8 cellular contexts compared by ENCODE assay signal in genomic region chr17:7214300-7215135, GRCh38. TPM values are rescaled to one million over a fixed set of nuclear protein-coding genes. Genes with fewer than 3 reads are reported as not detected.
A peak's percentile ranks its signal among the peaks of the same experiment; 100 is the strongest.
DNase-seq lines count a peak whose midpoint lies in the region; ATAC-seq and FAIRE-seq lines count a peak whose summit lies in the region.

No MANE protein-coding gene starts in this region.

- peak; percentile 78 for ATAC-seq in HG03439 (IDR thresholded peaks at IDR 0.05; ENCODE audit: unreplicated experiment)

- FAIRE-seq in GM19239 (lab: Jason Lieb, UNC): peak; percentile 97

- peak; percentile 70 to 73 for DNase-seq in AML-193 (lab: John Stamatoyannopoulos, UW)
- peak; percentile 99 for DNase-seq in GM19239 (ENCODE audit: insufficient read length, low spot score)
- DNase-seq in NCI-H510A (lab: John Stamatoyannopoulos, UW): peak; percentile 98
- DNase-seq in activated CD4-positive, alpha-beta T cell treated with anti-CD3 and anti-CD28 coated beads for 1 hour: peak; percentile 98
- peak; percentile 98 for DNase-seq in cerebellum (ENCODE audit: low spot score)
- peak; percentile 91 for DNase-seq in kidney glomerular epithelial cell (lab: John Stamatoyannopoulos, UW)
- DNase-seq in stimulated activated CD4-positive, alpha-beta T cell treated with anti-CD3 and anti-CD28 coated beads, Interleukin-15, amount 100 ng/mL, for 48 hours (ENCODE audit: low read depth in 2 of 2): peak; percentile 100

RNA-seq across cellular contexts. Expression of gene DLG4, which starts 5.1 kb away (rescaled TPM):
- 77.9 TPM for total RNA-seq in cerebellum

RNA-seq across cellular contexts. Expression of gene ACADVL, which starts 5.2 kb away (rescaled TPM):
- 100 TPM for total RNA-seq in cerebellum

RNA-seq across cellular contexts. Expression of gene DVL2, which starts 19.8 kb away (rescaled TPM):
- 52.5 TPM for total RNA-seq in cerebellum

RNA-seq across cellular contexts. Expression of gene PHF23, which starts 24.7 kb away (rescaled TPM):
- 20.5 TPM for total RNA-seq in cerebellum

RNA-seq across cellular contexts. Expression of gene GABARAP, which starts 27.7 kb away (rescaled TPM):
- 102 TPM for total RNA-seq in cerebellum

Comparison
In these comparisons a context has a peak if more than half of its experiments do, and no peak if none do; other contexts are left out.
1. Peak in every context shown above with its lines: DNase-seq and ATAC-seq.